ENCODE assay signal across 8 cellular contexts in the genomic region with DNA sequence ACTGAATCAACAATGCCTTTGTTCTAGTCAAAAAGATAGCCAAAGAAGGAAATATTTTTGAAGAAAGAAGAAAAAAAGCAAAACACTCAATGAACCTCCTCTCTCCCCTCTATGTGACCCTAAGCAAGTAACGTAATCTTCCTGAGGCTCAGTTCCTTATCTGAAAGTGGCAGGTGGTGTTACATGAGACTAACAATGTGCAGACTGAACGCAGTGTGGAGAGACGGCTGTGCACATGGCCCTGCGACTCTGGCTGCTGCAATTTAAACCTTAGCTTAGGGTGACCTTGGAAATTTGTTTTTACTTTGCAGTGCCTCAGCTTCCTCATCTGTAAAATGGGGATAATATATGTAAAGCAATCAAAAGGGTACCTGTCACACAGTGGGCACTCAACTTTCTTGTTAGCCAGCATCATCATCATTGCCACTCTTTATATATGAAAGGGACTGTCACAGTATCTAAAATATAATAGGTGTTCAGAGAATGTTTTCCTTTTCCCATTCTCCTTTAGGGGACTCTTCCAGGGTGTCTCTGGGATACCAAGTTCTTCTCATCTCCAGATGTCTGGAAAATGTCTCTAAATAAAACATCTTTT.
DNase-seq lines count a peak whose midpoint lies in the region; ATAC-seq, FAIRE-seq and TF ChIP-seq lines count a peak whose summit lies in the region.

No MANE protein-coding gene starts in this region.

- no peak for TF ChIP-seq POLR2A in sigmoid colon (IDR thresholded peaks at IDR 0.05)

- peaks cover 58% of the 10 kb centered on the region for H3K4me1 ChIP-seq in KMS-11 (ENCODE audit: low read depth, poor library complexity, severe bottlenecking)
- H3K4me1 ChIP-seq in sigmoid colon, result peaks cover 0 to 25% (median 10%) of the 10 kb centered on the region in 4 donors

- H3K4me1 Mint-ChIP-seq in activated CD8-positive, alpha-beta T cell treated with anti-CD3 and anti-CD28 coated beads for 36 hours (ENCODE audit: low read depth), result peaks cover 35% of the 10 kb centered on the region
- peaks cover 35% of the 10 kb centered on the region for H3K4me1 Mint-ChIP-seq in activated naive CD4-positive, alpha-beta T cell treated with anti-CD3 and anti-CD28 coated beads for 36 hours (ENCODE audit: low read depth)

- H3K9me3 Mint-ChIP-seq in activated CD8-positive, alpha-beta T cell treated with anti-CD3 and anti-CD28 coated beads for 36 hours, result no peaks in the 10 kb centered on the region
- no peaks in the 10 kb centered on the region for H3K9me3 Mint-ChIP-seq in activated naive CD4-positive, alpha-beta T cell treated with anti-CD3 and anti-CD28 coated beads for 36 hours

- H3K27ac Mint-ChIP-seq in activated CD8-positive, alpha-beta T cell treated with anti-CD3 and anti-CD28 coated beads for 36 hours, result no peak overlapping the region
- no peak overlapping the region for H3K27ac Mint-ChIP-seq in activated naive CD4-positive, alpha-beta T cell treated with anti-CD3 and anti-CD28 coated beads for 36 hours

- POLR2A ChIA-PET in activated CD8-positive, alpha-beta T cell treated with anti-CD3 and anti-CD28 coated beads for 36 hours (lab: Charles Lee), result interaction anchor here (0.7 to 1.0 kb wide), 2 partner anchors 19 to 70 kb away, joined by 3 read pairs; no protein-coding TSS in a partner anchor

- H4K20me1 ChIP-seq in KMS-11 (ENCODE audit: insufficient read depth), result no peaks in the 10 kb centered on the region

- TF ChIP-seq CTCF in KMS-11 (conservative IDR thresholded peaks at IDR 0.05; ENCODE audit: low read depth, low read length), result no peak
- TF ChIP-seq CTCF in sigmoid colon (IDR thresholded peaks at IDR 0.05), result no peak
- no peak for TF ChIP-seq CTCF in activated CD8-positive, alpha-beta T cell treated with anti-CD3 and anti-CD28 coated beads for 36 hours (IDR thresholded peaks at IDR 0.05)

- H3K79me2 ChIP-seq in KMS-11 (ENCODE audit: insufficient read depth, low read depth), result no peaks in the 10 kb centered on the region

- H3K27ac ChIP-seq in KMS-11, result peak overlapping the region; percentile 68; the same call in 1 of the 2 replicates
- peak overlapping the region; percentile 61 for H3K27ac ChIP-seq in cingulate gyrus (ENCODE audit: low read depth, low read length)
- peak overlapping the region in 3 of 4 donors; percentile 38 to 79 (median 42) for H3K27ac ChIP-seq in sigmoid colon

- no peak for TF ChIP-seq EP300 in sigmoid colon (IDR thresholded peaks at IDR 0.05)

- no peak overlapping the region for H2AFZ ChIP-seq in KMS-11 (ENCODE audit: low read depth)

- H3K4me3 Mint-ChIP-seq in activated CD8-positive, alpha-beta T cell treated with anti-CD3 and anti-CD28 coated beads for 36 hours, result no peak overlapping the region
- no peak overlapping the region for H3K4me3 Mint-ChIP-seq in activated naive CD4-positive, alpha-beta T cell treated with anti-CD3 and anti-CD28 coated beads for 36 hours

- H3K27me3 ChIP-seq in KMS-11 (ENCODE audit: insufficient read depth, low read depth) (no peaks in the 10 kb centered on the region), sigmoid colon (no peaks in the 10 kb centered on the region)

- H3K9ac ChIP-seq in KMS-11, result no peak overlapping the region; the same call in 1 of the 2 replicates

- 25 to 36% methylated on average over 4 of the region's 4 CpGs for WGBS in sigmoid colon, 2 donors

- H3K9me3 ChIP-seq in sigmoid colon, result no peaks in the 10 kb centered on the region

- H3K4me3 ChIP-seq in KMS-11 (IDR thresholded peaks at IDR 0.05; ENCODE audit: insufficient read depth, low read depth, low read length), result no peak overlapping the region
- no peak overlapping the region for H3K4me3 ChIP-seq in sigmoid colon

- ATAC-seq in activated CD8-positive, alpha-beta T cell treated with anti-CD3 and anti-CD28 coated beads for 36 hours, result no peak
- ATAC-seq in HG02798 (IDR thresholded peaks at IDR 0.05; ENCODE audit: poor library complexity, unreplicated experiment), result no peak

- no peaks in the 10 kb centered on the region for H3K36me3 Mint-ChIP-seq in activated CD8-positive, alpha-beta T cell treated with anti-CD3 and anti-CD28 coated beads for 36 hours (ENCODE audit: low read depth)
- no peaks in the 10 kb centered on the region for H3K36me3 Mint-ChIP-seq in activated naive CD4-positive, alpha-beta T cell treated with anti-CD3 and anti-CD28 coated beads for 36 hours (ENCODE audit: low read depth)

- CTCF ChIA-PET in activated CD8-positive, alpha-beta T cell treated with anti-CD3 and anti-CD28 coated beads for 36 hours (lab: Charles Lee), result no interaction called here
- CTCF ChIA-PET in activated naive CD4-positive, alpha-beta T cell treated with anti-CD3 and anti-CD28 coated beads for 36 hours (lab: Charles Lee), result interaction anchor here (0.6 kb wide), 1 partner anchor 172 kb away, joined by 3 read pairs; no protein-coding TSS in a partner anchor

- H3K36me3 ChIP-seq in KMS-11 (ENCODE audit: insufficient read depth) (no peaks in the 10 kb centered on the region), sigmoid colon (no peaks in the 10 kb centered on the region)

- H3K4me2 ChIP-seq in KMS-11, result peak overlapping the region; percentile 25; the same call in 1 of the 2 replicates

- intact Hi-C loops in sigmoid colon (cut with DNase I), result no loop called here
- intact Hi-C loops in activated CD8-positive, alpha-beta T cell treated with anti-CD3 and anti-CD28 coated beads for 36 hours (cut with micrococcal nuclease), result no loop called here
- intact Hi-C loops in activated naive CD4-positive, alpha-beta T cell treated with anti-CD3 and anti-CD28 coated beads for 36 hours (cut with micrococcal nuclease), result no loop called here

- FAIRE-seq in GM19239 (lab: Jason Lieb, UNC), result peak; percentile 86

- H3K27me3 Mint-ChIP-seq in activated CD8-positive, alpha-beta T cell treated with anti-CD3 and anti-CD28 coated beads for 36 hours, result no peaks in the 10 kb centered on the region
- H3K27me3 Mint-ChIP-seq in activated naive CD4-positive, alpha-beta T cell treated with anti-CD3 and anti-CD28 coated beads for 36 hours (ENCODE audit: low read depth), result no peaks in the 10 kb centered on the region

- DNase-seq in GM19239 (ENCODE audit: insufficient read length, low spot score), result peak; percentile 25
- no peak for DNase-seq in sigmoid colon
- DNase-seq in activated CD8-positive, alpha-beta T cell treated with anti-CD3 and anti-CD28 coated beads for 36 hours, result no peak
- no peak for DNase-seq in activated naive CD4-positive, alpha-beta T cell treated with anti-CD3 and anti-CD28 coated beads for 36 hours
- no peak for DNase-seq in midbrain (lab: John Stamatoyannopoulos, UW)
